In the genomic region with DNA sequence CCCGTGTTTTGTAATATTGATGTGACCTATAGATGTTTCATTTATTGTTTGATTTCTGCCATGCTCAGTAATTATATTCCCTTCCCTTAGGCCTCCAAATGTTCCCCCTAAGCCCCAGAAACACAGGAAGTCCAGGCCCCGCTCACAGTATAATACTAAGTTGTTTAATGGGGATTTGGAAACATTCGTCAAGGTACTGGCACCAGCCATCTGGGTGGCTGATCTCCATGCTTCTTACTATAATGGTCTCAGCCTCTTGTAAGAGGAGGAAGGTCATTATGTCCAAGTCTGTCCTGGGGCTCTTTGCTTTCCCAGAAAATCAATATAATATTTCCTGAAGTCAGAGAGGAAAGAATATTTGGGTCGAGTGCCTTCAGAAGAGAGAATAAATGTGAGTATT, we compare ENCODE assay signal across 19 cellular contexts.
A peak's percentile ranks its signal among the peaks of the same experiment; 100 is the strongest.
DNase-seq lines count a peak whose midpoint lies in the region; ATAC-seq and TF ChIP-seq lines count a peak whose summit lies in the region.
"Had no signal": no experiment of that assay in that cellular context is flagged by ENCODE, and none has a peak within 500 bp of the region (broad histone marks: within the 10 kb centered on the region; RNA-seq: fewer than 3 reads in every experiment).

No MANE protein-coding gene starts in this region.

- no peaks in the 10 kb centered on the region for H3F3A ChIP-seq in GM23338 (replicated peaks; ENCODE audit: low read depth)

- H3K4me1 Mint-ChIP-seq in GM23338 (peaks cover 20% of the 10 kb centered on the region), nephron (peaks cover 48% of the 10 kb centered on the region)
- H3K4me1 Mint-ChIP-seq: IgD-negative memory B cell had no signal

- H3K27me3 Mint-ChIP-seq in GM23338 (ENCODE audit: insufficient read depth, low read depth, poor library complexity) (peaks cover 2% of the 10 kb centered on the region), nephron (ENCODE audit: low read depth) (no peaks in the 10 kb centered on the region)

- no peaks in the 10 kb centered on the region for H3K27me3 ChIP-seq in GM23338 (ENCODE audit: insufficient read depth)
- H3K27me3 ChIP-seq: MG63, Peyer's patch had no signal

- peaks cover 12% of the 10 kb centered on the region; the same call in 1 of the 2 replicates for H3K4me1 ChIP-seq in GM23338 (ENCODE audit: insufficient read depth)

- peak overlapping the region; percentile 70 for H3K9ac ChIP-seq in SK-N-MC (ENCODE audit: insufficient read length)

- H3K4me2 ChIP-seq in GM23338, result no peak overlapping the region

- H3K27ac ChIP-seq in GM23338 (ENCODE audit: low read depth) (no peak overlapping the region), SK-N-MC (peak overlapping the region; percentile 80)
- H3K27ac ChIP-seq: Peyer's patch had no signal

- TF ChIP-seq CTCF in GM23338 (conservative IDR thresholded peaks at IDR 0.05; ENCODE audit: low read depth in 2 of 2) (no peak), nephron (IDR thresholded peaks at IDR 0.05; ENCODE audit: unreplicated experiment in 3 of 3) (no peak)

- DNase-seq in GM23338 (ENCODE audit: low spot score), result no peak
- DNase-seq in NCI-H2227 (lab: John Stamatoyannopoulos, UW; ENCODE audit: unreplicated experiment), result peak; percentile 28
- no peak for DNase-seq in SK-N-MC (ENCODE audit: low read depth, low spot score)
- no peak for DNase-seq in DMS53 treated with DMSO at 0.1 percent for 48 hours (lab: John Stamatoyannopoulos, UW; ENCODE audit: unreplicated experiment)
- DNase-seq: ACHN, DMS 273 treated with DMSO at 0.1 percent for 48 hours, Karpas-422, MG63, NCI-H1092, NCI-H1694 treated with DMSO at 0.1 percent for 48 hours, NCI-H345, NCI-H524 treated with DMSO at 0.1 percent for 48 hours, Peyer's patch had no signal

- H3K9me2 ChIP-seq in GM23338 (ENCODE audit: insufficient read depth), result no peaks in the 10 kb centered on the region

- ATAC-seq in GM23338, result no peak
- no peak for ATAC-seq in GM18907 (IDR thresholded peaks at IDR 0.05; ENCODE audit: unreplicated experiment)
- no peak for ATAC-seq in GM18858 (IDR thresholded peaks at IDR 0.05; ENCODE audit: unreplicated experiment)
- ATAC-seq: HCT116 had no signal

- H3K36me3 Mint-ChIP-seq in GM23338 (ENCODE audit: low read depth), result no peaks in the 10 kb centered on the region; the same call in 2 of the 3 replicates
- H3K36me3 Mint-ChIP-seq in nephron (ENCODE audit: low read depth), result peaks cover 19% of the 10 kb centered on the region
- H3K36me3 Mint-ChIP-seq: CD14-positive monocyte, IgD-negative memory B cell had no signal

- H3K36me3 ChIP-seq in GM23338 (ENCODE audit: insufficient read depth), result no peaks in the 10 kb centered on the region; the same call in 1 of the 2 replicates
- no peaks in the 10 kb centered on the region for H3K36me3 ChIP-seq in SK-N-MC (ENCODE audit: insufficient read depth, low read length)
- H3K36me3 ChIP-seq: Peyer's patch had no signal

- H3K9me3 ChIP-seq in SK-N-MC (ENCODE audit: low read depth, low read length), result no peaks in the 10 kb centered on the region
- H3K9me3 ChIP-seq: MG63, Peyer's patch had no signal

- no peak overlapping the region for H3K4me3 Mint-ChIP-seq in GM23338
- H3K4me3 Mint-ChIP-seq in nephron, result no peak overlapping the region
- H3K4me3 Mint-ChIP-seq: CD14-positive monocyte, IgD-negative memory B cell had no signal

- H3K9me3 Mint-ChIP-seq in GM23338 (no peaks in the 10 kb centered on the region), nephron (no peaks in the 10 kb centered on the region)
- H3K9me3 Mint-ChIP-seq: IgD-negative memory B cell had no signal

- H3K79me2 ChIP-seq in GM23338 (replicated peaks; ENCODE audit: insufficient read depth), result no peaks in the 10 kb centered on the region

- no peak overlapping the region for H3K4me3 ChIP-seq in GM23338
- peak overlapping the region; percentile 65 for H3K4me3 ChIP-seq in SK-N-MC
- H3K4me3 ChIP-seq: MG63, Peyer's patch had no signal

- no peaks in the 10 kb centered on the region for H4K20me1 ChIP-seq in GM23338 (replicated peaks; ENCODE audit: insufficient read depth)

- H2AFZ ChIP-seq in GM23338, result no peak overlapping the region

- H3K27ac Mint-ChIP-seq in GM23338 (peak overlapping the region; percentile 3; the same call in 1 of the 2 replicates), nephron (peak overlapping the region in 2 of 3 experiments; percentile 38 to 42)
- H3K27ac Mint-ChIP-seq: CD14-positive monocyte, IgD-negative memory B cell had no signal

TF ChIP-seq in GM23338, 12 proteins besides CTCF, POLR2A, EP300 and RAD21 (continues in another document):
- TF ChIP-seq ZNF331 (CRISPR knock-in tag; IDR thresholded peaks at IDR 0.05; ENCODE audit: low read depth) (no peak), ZNF114 (CRISPR knock-in tag; IDR thresholded peaks at IDR 0.05) (no peak), STAT1 (IDR thresholded peaks at IDR 0.05; ENCODE audit: unreplicated experiment) (no peak), NANOG (IDR thresholded peaks at IDR 0.05; ENCODE audit: borderline replicate concordance) (no peak), EZH2phosphoT487 (IDR thresholded peaks at IDR 0.05; ENCODE audit: unreplicated experiment) (no peak), EZH2 (IDR thresholded peaks at IDR 0.05; ENCODE audit: low read depth, unreplicated experiment) (no peak), JUNB (IDR thresholded peaks at IDR 0.05; ENCODE audit: unreplicated experiment) (no peak), POLR2AphosphoS5 (IDR thresholded peaks at IDR 0.05; ENCODE audit: low read depth) (no peak)
- TF ChIP-seq, protein P1, sequence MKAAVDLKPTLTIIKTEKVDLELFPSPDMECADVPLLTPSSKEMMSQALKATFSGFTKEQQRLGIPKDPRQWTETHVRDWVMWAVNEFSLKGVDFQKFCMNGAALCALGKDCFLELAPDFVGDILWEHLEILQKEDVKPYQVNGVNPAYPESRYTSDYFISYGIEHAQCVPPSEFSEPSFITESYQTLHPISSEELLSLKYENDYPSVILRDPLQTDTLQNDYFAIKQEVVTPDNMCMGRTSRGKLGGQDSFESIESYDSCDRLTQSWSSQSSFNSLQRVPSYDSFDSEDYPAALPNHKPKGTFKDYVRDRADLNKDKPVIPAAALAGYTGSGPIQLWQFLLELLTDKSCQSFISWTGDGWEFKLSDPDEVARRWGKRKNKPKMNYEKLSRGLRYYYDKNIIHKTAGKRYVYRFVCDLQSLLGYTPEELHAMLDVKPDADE (IDR thresholded peaks at IDR 0.05), result no peak
- TF ChIP-seq, protein P2, sequence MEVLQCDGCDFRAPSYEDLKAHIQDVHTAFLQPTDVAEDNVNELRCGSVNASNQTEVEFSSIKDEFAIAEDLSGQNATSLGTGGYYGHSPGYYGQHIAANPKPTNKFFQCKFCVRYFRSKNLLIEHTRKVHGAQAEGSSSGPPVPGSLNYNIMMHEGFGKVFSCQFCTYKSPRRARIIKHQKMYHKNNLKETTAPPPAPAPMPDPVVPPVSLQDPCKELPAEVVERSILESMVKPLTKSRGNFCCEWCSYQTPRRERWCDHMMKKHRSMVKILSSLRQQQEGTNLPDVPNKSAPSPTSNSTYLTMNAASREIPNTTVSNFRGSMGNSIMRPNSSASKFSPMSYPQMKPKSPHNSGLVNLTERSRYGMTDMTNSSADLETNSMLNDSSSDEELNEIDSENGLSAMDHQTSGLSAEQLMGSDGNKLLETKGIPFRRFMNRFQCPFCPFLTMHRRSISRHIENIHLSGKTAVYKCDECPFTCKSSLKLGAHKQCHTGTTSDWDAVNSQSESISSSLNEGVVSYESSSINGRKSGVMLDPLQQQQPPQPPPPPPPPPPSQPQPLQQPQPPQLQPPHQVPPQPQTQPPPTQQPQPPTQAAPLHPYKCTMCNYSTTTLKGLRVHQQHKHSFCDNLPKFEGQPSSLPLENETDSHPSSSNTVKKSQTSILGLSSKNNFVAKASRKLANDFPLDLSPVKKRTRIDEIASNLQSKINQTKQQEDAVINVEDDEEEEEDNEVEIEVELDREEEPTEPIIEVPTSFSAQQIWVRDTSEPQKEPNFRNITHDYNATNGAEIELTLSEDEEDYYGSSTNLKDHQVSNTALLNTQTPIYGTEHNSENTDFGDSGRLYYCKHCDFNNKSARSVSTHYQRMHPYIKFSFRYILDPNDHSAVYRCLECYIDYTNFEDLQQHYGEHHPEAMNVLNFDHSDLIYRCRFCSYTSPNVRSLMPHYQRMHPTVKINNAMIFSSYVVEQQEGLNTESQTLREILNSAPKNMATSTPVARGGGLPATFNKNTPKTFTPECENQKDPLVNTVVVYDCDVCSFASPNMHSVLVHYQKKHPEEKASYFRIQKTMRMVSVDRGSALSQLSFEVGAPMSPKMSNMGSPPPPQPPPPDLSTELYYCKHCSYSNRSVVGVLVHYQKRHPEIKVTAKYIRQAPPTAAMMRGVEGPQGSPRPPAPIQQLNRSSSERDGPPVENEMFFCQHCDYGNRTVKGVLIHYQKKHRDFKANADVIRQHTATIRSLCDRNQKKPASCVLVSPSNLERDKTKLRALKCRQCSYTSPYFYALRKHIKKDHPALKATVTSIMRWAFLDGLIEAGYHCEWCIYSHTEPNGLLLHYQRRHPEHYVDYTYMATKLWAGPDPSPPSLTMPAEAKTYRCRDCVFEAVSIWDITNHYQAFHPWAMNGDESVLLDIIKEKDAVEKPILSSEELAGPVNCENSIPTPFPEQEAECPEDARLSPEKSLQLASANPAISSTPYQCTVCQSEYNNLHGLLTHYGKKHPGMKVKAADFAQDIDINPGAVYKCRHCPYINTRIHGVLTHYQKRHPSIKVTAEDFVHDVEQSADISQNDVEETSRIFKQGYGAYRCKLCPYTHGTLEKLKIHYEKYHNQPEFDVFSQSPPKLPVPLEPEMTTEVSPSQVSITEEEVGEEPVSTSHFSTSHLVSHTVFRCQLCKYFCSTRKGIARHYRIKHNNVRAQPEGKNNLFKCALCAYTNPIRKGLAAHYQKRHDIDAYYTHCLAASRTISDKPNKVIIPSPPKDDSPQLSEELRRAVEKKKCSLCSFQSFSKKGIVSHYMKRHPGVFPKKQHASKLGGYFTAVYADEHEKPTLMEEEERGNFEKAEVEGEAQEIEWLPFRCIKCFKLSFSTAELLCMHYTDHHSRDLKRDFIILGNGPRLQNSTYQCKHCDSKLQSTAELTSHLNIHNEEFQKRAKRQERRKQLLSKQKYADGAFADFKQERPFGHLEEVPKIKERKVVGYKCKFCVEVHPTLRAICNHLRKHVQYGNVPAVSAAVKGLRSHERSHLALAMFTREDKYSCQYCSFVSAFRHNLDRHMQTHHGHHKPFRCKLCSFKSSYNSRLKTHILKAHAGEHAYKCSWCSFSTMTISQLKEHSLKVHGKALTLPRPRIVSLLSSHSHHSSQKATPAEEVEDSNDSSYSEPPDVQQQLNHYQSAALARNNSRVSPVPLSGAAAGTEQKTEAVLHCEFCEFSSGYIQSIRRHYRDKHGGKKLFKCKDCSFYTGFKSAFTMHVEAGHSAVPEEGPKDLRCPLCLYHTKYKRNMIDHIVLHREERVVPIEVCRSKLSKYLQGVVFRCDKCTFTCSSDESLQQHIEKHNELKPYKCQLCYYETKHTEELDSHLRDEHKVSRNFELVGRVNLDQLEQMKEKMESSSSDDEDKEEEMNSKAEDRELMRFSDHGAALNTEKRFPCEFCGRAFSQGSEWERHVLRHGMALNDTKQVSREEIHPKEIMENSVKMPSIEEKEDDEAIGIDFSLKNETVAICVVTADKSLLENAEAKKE (CRISPR knock-in tag; IDR thresholded peaks at IDR 0.05), result no peak
